In the genomic region with DNA sequence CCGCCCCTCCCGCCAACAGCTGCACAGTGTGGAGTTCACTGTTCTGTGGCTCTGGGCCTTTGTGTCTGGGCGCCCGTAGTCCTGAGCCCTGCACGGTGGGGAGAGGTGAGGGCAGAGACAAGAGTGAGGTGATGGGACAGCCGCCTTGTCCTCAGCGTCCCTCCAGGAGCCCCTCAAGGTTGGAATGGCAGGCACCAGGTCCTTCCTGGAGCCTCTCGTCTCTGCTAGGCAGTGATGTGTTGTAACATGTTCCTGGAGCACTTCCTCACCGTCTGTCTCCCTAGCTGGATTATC, we compare ENCODE assay signal across 23 cellular contexts. TPM values are rescaled to one million over a fixed set of nuclear protein-coding genes. Genes with fewer than 3 reads are reported as not detected.
A peak's percentile ranks its signal among the peaks of the same experiment; 100 is the strongest.
DNase-seq lines count a peak whose midpoint lies in the region; ATAC-seq, FAIRE-seq and TF ChIP-seq lines count a peak whose summit lies in the region.
"Had no signal": no experiment of that assay in that cellular context is flagged by ENCODE, and none has a peak within 500 bp of the region (broad histone marks: within the 10 kb centered on the region; RNA-seq: fewer than 3 reads in every experiment).

No MANE protein-coding gene starts in this region.

- H3K9me3 ChIP-seq in SJCRH30 (replicated peaks) (peaks cover 5% of the 10 kb centered on the region; the same call in 1 of the 2 replicates), keratinocyte (ENCODE audit: control insufficient read depth, low read depth, low read length) (peaks cover 4% of the 10 kb centered on the region)
- H3K9me3 ChIP-seq: HAP-1, MG63 had no signal

- ATAC-seq in GM21528 (IDR thresholded peaks at IDR 0.05; ENCODE audit: low FRiP score, unreplicated experiment) (no peak), HG03039 (IDR thresholded peaks at IDR 0.05; ENCODE audit: unreplicated experiment) (no peak)
- ATAC-seq: CD8-positive, alpha-beta T cell; GM12878; SK-N-SH treated with all-trans-retinoic acid at 6 μM for 48 hours; T-helper 17 cell had no signal

- H3K4me3 ChIP-seq in SJCRH30, result peak overlapping the region; percentile 35
- no peak overlapping the region for H3K4me3 ChIP-seq in keratinocyte (ENCODE audit: control insufficient read depth in 2 of 3, extremely low read depth in 1 of 3, insufficient read depth in 2 of 3, low read depth in 1 of 3, low read length in 3 of 3)
- H3K4me3 ChIP-seq: GM12878, HAP-1, MG63 had no signal

- H3K79me2 ChIP-seq in keratinocyte (ENCODE audit: control insufficient read depth, insufficient read depth, low read length), result no peaks in the 10 kb centered on the region

- H3K9ac ChIP-seq in keratinocyte (ENCODE audit: control insufficient read depth, extremely low read depth, insufficient read depth, low read length), result no peak overlapping the region

- DNase-seq in NCI-H2171 treated with DMSO at 0.1 percent for 48 hours (lab: John Stamatoyannopoulos, UW) (peak; percentile 91), NCI-H2171 (lab: John Stamatoyannopoulos, UW) (no peak), Ammon's horn (ENCODE audit: low spot score) (peak; percentile 26), SJCRH30 (no peak), keratinocyte (ENCODE audit: low read depth, low spot score) (no peak)
- DNase-seq: CD8-positive, alpha-beta T cell; DMS79; EL; GDM1; GOT3; HFFc6; IMR-90; KG1; MG63; NCI-H446; NCI-H774; T-helper 17 cell had no signal

- dilution Hi-C loops in keratinocyte (cut with MboI; ENCODE audit: extremely low pct_ligation_motif_present, low sequenced_read_pairs), result no loop called here

- TF ChIP-seq CTCF in keratinocyte (optimal IDR thresholded peaks at IDR 0.05 in 1 of 3, IDR thresholded peaks at IDR 0.05 in 1 of 3, conservative IDR thresholded peaks at IDR 0.05 in 1 of 3; ENCODE audit: extremely low read depth in 1 of 3, insufficient read depth in 2 of 3, low read length in 3 of 3), result no peak

- H3K27ac ChIP-seq in SJCRH30 (peak overlapping the region; percentile 84), keratinocyte (ENCODE audit: control insufficient read depth, insufficient read depth, low read length) (no peak overlapping the region)
- H3K27ac ChIP-seq: C4-2B had no signal

- FAIRE-seq in keratinocyte (lab: Jason Lieb, UNC), result no peak
- FAIRE-seq: GM12878 had no signal

- H3K27me3 ChIP-seq in SJCRH30, result no peaks in the 10 kb centered on the region
- H3K27me3 ChIP-seq in keratinocyte (ENCODE audit: control insufficient read depth, extremely low read depth, insufficient read depth, low read length), result peaks cover 4% of the 10 kb centered on the region
- H3K27me3 ChIP-seq: MG63 had no signal

- peaks cover 51% of the 10 kb centered on the region for H3K4me1 ChIP-seq in SJCRH30
- no peaks in the 10 kb centered on the region for H3K4me1 ChIP-seq in keratinocyte (ENCODE audit: control insufficient read depth, extremely low read depth, insufficient read depth, low read length)
- H3K4me1 ChIP-seq: HAP-1 had no signal

- H3K4me2 ChIP-seq in keratinocyte (ENCODE audit: control insufficient read depth, extremely low read depth, insufficient read depth, low read depth, low read length), result peak overlapping the region; percentile 5

- no peaks in the 10 kb centered on the region for H3K9me1 ChIP-seq in keratinocyte (ENCODE audit: control insufficient read depth, extremely low read depth, insufficient read depth, low read length)

- H3K36me3 ChIP-seq in SJCRH30, result no peaks in the 10 kb centered on the region
- no peaks in the 10 kb centered on the region for H3K36me3 ChIP-seq in keratinocyte (ENCODE audit: control insufficient read depth in 2 of 2, extremely low read depth in 1 of 2, insufficient read depth in 2 of 2, low read length in 2 of 2)
- H3K36me3 ChIP-seq: HAP-1, MG63 had no signal

- peak overlapping the region; percentile 49 for H2AFZ ChIP-seq in keratinocyte (ENCODE audit: control insufficient read depth, low read length)

- H4K20me1 ChIP-seq in keratinocyte (ENCODE audit: control insufficient read depth, extremely low read depth, insufficient read depth, low read length), result no peaks in the 10 kb centered on the region

RNA-seq across cellular contexts. Expression of gene C1orf174, which starts 44.5 kb away (rescaled TPM):
- 55.0 and 59.2 TPM in 2 replicates for total RNA-seq in SJCRH30 (2014; rRNA removed; shearing (Covaris generic))
- 21.8 to 34.3 TPM (median 26.8 TPM) in 3 replicates for polyA plus RNA-seq in keratinocyte
- 3.6 TPM for polyA plus RNA-seq in keratinocyte (2011; ENCODE audit: low read depth)
- 21.7 and 27.3 TPM in 2 replicates for polyA plus RNA-seq in keratinocyte (2011; cell fraction: cytosol; rRNA removed)
- polyA plus RNA-seq in keratinocyte (2011; cell fraction: nucleus; rRNA removed), result 24.9 and 26.3 TPM in 2 replicates
- 13.3 and 21.9 TPM in 2 replicates for polyA plus RNA-seq in keratinocyte (2012; ENCODE audit: low replicate concordance)
- polyA minus RNA-seq in keratinocyte, result 14.6 to 23.7 TPM (median 20.2 TPM) in 3 replicates
- 27.8 TPM for polyA minus RNA-seq in keratinocyte (2011; cell fraction: cytosol; rRNA and poly(A)+ RNA removed)
- 5.9 and 9.7 TPM in 2 replicates for polyA minus RNA-seq in keratinocyte (2011; cell fraction: nucleus; rRNA and poly(A)+ RNA removed)

Comparison
In these comparisons a context has a peak if more than half of its experiments do, and no peak if none do; other contexts are left out.
1. DNase-seq: peak in NCI-H2171 treated with DMSO at 0.1 percent for 48 hours (single experiment) and Ammon's horn (single experiment); none in NCI-H2171 (single experiment), SJCRH30 (0 of 2) and keratinocyte (single experiment).